In the genomic region with DNA sequence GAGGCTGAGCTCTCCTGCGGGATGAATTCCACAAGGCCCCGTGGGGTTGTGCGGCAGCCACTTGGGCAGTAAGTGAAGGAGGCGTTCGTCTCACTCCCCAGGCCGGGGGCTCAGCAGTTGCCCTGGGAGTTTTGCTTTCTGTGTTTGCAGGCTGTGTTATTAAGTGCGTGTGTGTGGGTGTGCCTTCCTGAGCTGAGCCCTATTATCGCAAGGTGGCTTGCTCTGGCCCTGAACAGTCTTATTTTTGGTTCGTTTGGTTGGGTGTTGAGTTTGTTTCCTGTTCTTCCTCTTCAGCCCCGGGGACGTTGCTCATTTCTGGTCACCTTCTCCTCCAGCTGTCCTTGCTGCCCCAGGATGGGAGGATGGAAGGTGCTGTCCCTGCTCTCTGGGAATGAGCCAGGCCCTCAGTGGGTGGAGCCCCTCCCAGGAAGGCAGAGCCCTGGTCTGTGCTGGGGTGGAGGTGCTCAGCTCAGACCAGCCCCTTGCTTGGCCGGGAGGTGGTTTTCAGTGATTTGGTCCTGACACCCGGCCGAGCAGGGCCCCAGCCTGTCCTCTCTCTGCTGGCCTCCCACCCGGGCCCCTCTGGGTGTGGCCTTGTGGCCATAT, we compare ENCODE assay signal across 13 cellular contexts. TPM values are rescaled to one million over a fixed set of nuclear protein-coding genes. Genes with fewer than 3 reads are reported as not detected.
DNase-seq lines count a peak whose midpoint lies in the region; ATAC-seq, FAIRE-seq and TF ChIP-seq lines count a peak whose summit lies in the region.
"Had no signal": no experiment of that assay in that cellular context is flagged by ENCODE, and none has a peak within 500 bp of the region (broad histone marks: within the 10 kb centered on the region; RNA-seq: fewer than 3 reads in every experiment).

No MANE protein-coding gene starts in this region.

- H3K27me3 Mint-ChIP-seq in endodermal cell (ENCODE audit: insufficient read depth): no peaks in the 10 kb centered on the region
- H3K27me3 Mint-ChIP-seq: activated naive CD8-positive, alpha-beta T cell; naive B cell; stimulated activated naive CD8-positive, alpha-beta T cell treated with anti-CD3 and anti-CD28 coated beads, Interleukin-15, amount 100 ng/mL, for 72 hours had no signal

- H3K36me3 Mint-ChIP-seq in endodermal cell (ENCODE audit: low read depth): peaks cover 15% of the 10 kb centered on the region
- H3K36me3 Mint-ChIP-seq: activated naive CD8-positive, alpha-beta T cell; immature natural killer cell; naive B cell had no signal

- ATAC-seq in RWPE2 (ENCODE audit: low read depth) (no peak), lower lobe of right lung (peak in 1 of 2 donors; percentile 2), HG02763 (IDR thresholded peaks at IDR 0.05; ENCODE audit: unreplicated experiment) (no peak)
- no peak for ATAC-seq in stimulated activated naive CD8-positive, alpha-beta T cell treated with anti-CD3 and anti-CD28 coated beads, Interleukin-15, Interleukin-2, amounts not matched to agents 100 U/mL and 50 U/mL, for 24 hours
- ATAC-seq: stimulated activated naive CD8-positive, alpha-beta T cell treated with anti-CD3 and anti-CD28 coated beads, Interleukin-15, amount 100 ng/mL, for 72 hours had no signal

- peaks cover 76% of the 10 kb centered on the region for H3K36me3 ChIP-seq in RWPE2 (ENCODE audit: low read depth)
- peaks cover 3% of the 10 kb centered on the region for H3K36me3 ChIP-seq in endodermal cell (ENCODE audit: control insufficient read depth, insufficient read depth, low read length)
- H3K36me3 ChIP-seq in lower lobe of right lung: peaks cover 31% of the 10 kb centered on the region

- DNase-seq in RWPE2 (ENCODE audit: low spot score) (no peak), endodermal cell (no peak), lower lobe of right lung (no peak), urothelium cell line (ENCODE audit: low spot score) (no peak), LoVo (ENCODE audit: low spot score) (no peak)
- no peak for DNase-seq in stimulated activated naive CD8-positive, alpha-beta T cell treated with anti-CD3 and anti-CD28 coated beads, Interleukin-15, Interleukin-2, amounts not matched to agents 100 U/mL and 50 U/mL, for 24 hours
- DNase-seq: activated CD4-positive, CD25-positive, alpha-beta regulatory T cell; immature natural killer cell; naive B cell; NCI-H748 treated with DMSO at 0.1 percent for 48 hours; stimulated activated naive CD8-positive, alpha-beta T cell treated with anti-CD3 and anti-CD28 coated beads, Interleukin-15, amount 100 ng/mL, for 72 hours had no signal

- H3K27ac Mint-ChIP-seq in endodermal cell: peak overlapping the region; percentile 4
- H3K27ac Mint-ChIP-seq: activated naive CD8-positive, alpha-beta T cell had no signal

- H3K4me3 Mint-ChIP-seq in endodermal cell: no peak overlapping the region
- H3K4me3 Mint-ChIP-seq: activated naive CD8-positive, alpha-beta T cell; immature natural killer cell; naive B cell; stimulated activated naive CD8-positive, alpha-beta T cell treated with anti-CD3 and anti-CD28 coated beads, Interleukin-15, amount 100 ng/mL, for 72 hours had no signal

- TF ChIP-seq CTCF in RWPE2 (IDR thresholded peaks at IDR 0.05; ENCODE audit: poor library complexity, severe bottlenecking): no peak
- TF ChIP-seq CTCF in endodermal cell (conservative IDR thresholded peaks at IDR 0.05): no peak
- TF ChIP-seq CTCF in lower lobe of right lung (IDR thresholded peaks at IDR 0.05): no peak

- 90 to 94% methylated on average over 7 to 15 of the region's 15 CpGs for WGBS in endodermal cell (ENCODE audit: insufficient coverage in 1 of 2, insufficient read length in 1 of 2), 2 experiments

- peak overlapping the region; percentile 55 for H3K27ac ChIP-seq in RWPE2 (ENCODE audit: poor library complexity, severe bottlenecking)
- H3K27ac ChIP-seq in endodermal cell (ENCODE audit: low read depth, low read length): peak overlapping the region; percentile 87
- peak overlapping the region; percentile 54 for H3K27ac ChIP-seq in lower lobe of right lung

- no peak overlapping the region for H3K9ac ChIP-seq in endodermal cell (ENCODE audit: extremely low read depth, low read length, poor library complexity, severe bottlenecking)

- FAIRE-seq in urothelium cell line (lab: Jason Lieb, UNC): peak; percentile 13

- intact Hi-C loops in lower lobe of right lung (cut with DNase I): no loop called here

- H3K4me3 ChIP-seq in RWPE2 (ENCODE audit: severe bottlenecking) (no peak overlapping the region), endodermal cell (ENCODE audit: low read length) (no peak overlapping the region), lower lobe of right lung (no peak overlapping the region)

- no peaks in the 10 kb centered on the region for H3K27me3 ChIP-seq in RWPE2 (ENCODE audit: insufficient read depth, poor library complexity, severe bottlenecking)
- no peaks in the 10 kb centered on the region for H3K27me3 ChIP-seq in endodermal cell (ENCODE audit: control insufficient read depth, insufficient read depth, low read length, poor library complexity, severe bottlenecking)
- H3K27me3 ChIP-seq in lower lobe of right lung (ENCODE audit: low read depth): no peaks in the 10 kb centered on the region

- peaks cover 3% of the 10 kb centered on the region for H3K4me1 Mint-ChIP-seq in endodermal cell
- H3K4me1 Mint-ChIP-seq: immature natural killer cell, naive B cell had no signal

- H3K9me3 ChIP-seq in RWPE2 (ENCODE audit: severe bottlenecking) (no peaks in the 10 kb centered on the region), endodermal cell (ENCODE audit: control insufficient read depth, low read length) (no peaks in the 10 kb centered on the region), lower lobe of right lung (no peaks in the 10 kb centered on the region)

- no peaks in the 10 kb centered on the region for H3K9me3 Mint-ChIP-seq in endodermal cell
- H3K9me3 Mint-ChIP-seq: immature natural killer cell; stimulated activated naive CD8-positive, alpha-beta T cell treated with anti-CD3 and anti-CD28 coated beads, Interleukin-15, amount 100 ng/mL, for 72 hours had no signal

- H3K4me1 ChIP-seq in RWPE2 (ENCODE audit: insufficient read depth, poor library complexity, severe bottlenecking): peaks cover 36% of the 10 kb centered on the region
- H3K4me1 ChIP-seq in endodermal cell (ENCODE audit: control insufficient read depth, insufficient read depth, low read length): no peaks in the 10 kb centered on the region
- peaks cover 34% of the 10 kb centered on the region for H3K4me1 ChIP-seq in lower lobe of right lung

RNA-seq across cellular contexts. Expression of a gene that starts 28.6 kb away (rescaled TPM):
- total RNA-seq in endodermal cell: 10 to 100 TPM; 24.9 to 32.7 TPM
- 41.7 TPM for polyA plus RNA-seq in endodermal cell (2013, experiment 1 of 2)
- polyA plus RNA-seq in endodermal cell (2013, experiment 2 of 2): 39.0 TPM
- total RNA-seq in lower lobe of right lung: 119 TPM
